In the genomic region with DNA sequence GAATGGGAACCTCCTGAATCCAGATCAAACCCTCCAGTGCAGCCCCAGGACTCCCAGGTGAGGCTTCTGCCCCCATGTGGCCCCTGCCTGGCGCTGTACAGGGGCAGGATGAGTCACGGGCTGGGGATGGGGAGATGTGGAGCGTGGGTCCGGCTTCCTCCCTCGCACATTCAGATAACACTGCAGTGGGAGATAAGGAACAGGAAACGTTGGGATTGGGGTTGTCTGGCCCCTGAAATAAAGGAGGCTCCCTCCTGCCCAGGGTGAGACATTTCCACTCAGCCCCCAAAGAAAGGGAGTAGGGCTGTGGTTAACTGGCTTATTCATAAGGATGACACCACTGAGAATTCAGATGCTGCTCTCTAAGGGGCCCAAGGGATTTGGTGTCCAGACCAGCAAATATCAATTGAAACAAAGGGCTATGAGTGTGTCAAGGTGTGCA, we compare ENCODE assay signal across 9 cellular contexts. TPM values are rescaled to one million over a fixed set of nuclear protein-coding genes. Genes with fewer than 3 reads are reported as not detected.
DNase-seq lines count a peak whose midpoint lies in the region; ATAC-seq and TF ChIP-seq lines count a peak whose summit lies in the region.
"Had no signal": no experiment of that assay in that cellular context is flagged by ENCODE, and none has a peak within 500 bp of the region (broad histone marks: within the 10 kb centered on the region; RNA-seq: fewer than 3 reads in every experiment).

No MANE protein-coding gene starts in this region.

- H3K27me3 Mint-ChIP-seq in stimulated activated naive CD8-positive, alpha-beta T cell treated with anti-CD3 and anti-CD28 coated beads, Interleukin-15, amount 100 ng/mL, for 72 hours: peaks cover 19% of the 10 kb centered on the region
- H3K27me3 Mint-ChIP-seq in activated CD4-positive, alpha-beta memory T cell treated with anti-CD3 and anti-CD28 coated beads for 36 hours: peaks cover 3% of the 10 kb centered on the region

- H3K4me3 ChIP-seq in fibroblast of pulmonary artery (replicated peaks; ENCODE audit: low read depth, low read length): no peak overlapping the region

- intact Hi-C loops in activated CD4-positive, alpha-beta memory T cell treated with anti-CD3 and anti-CD28 coated beads for 36 hours (cut with micrococcal nuclease): loop anchor here (5.0 to 10.0 kb wide), 4 partner anchors 252 to 550 kb away; a partner anchor contains a TSS

- peak overlapping the region in 1 of 2 donors; percentile 10 for H3K27ac Mint-ChIP-seq in stimulated activated naive CD8-positive, alpha-beta T cell treated with anti-CD3 and anti-CD28 coated beads, Interleukin-15, amount 100 ng/mL, for 72 hours
- no peak overlapping the region for H3K27ac Mint-ChIP-seq in activated CD4-positive, alpha-beta memory T cell treated with anti-CD3 and anti-CD28 coated beads for 36 hours
- H3K27ac Mint-ChIP-seq: memory B cell had no signal

- H3K9me3 Mint-ChIP-seq in stimulated activated naive CD8-positive, alpha-beta T cell treated with anti-CD3 and anti-CD28 coated beads, Interleukin-15, amount 100 ng/mL, for 72 hours: no peaks in the 10 kb centered on the region
- no peaks in the 10 kb centered on the region for H3K9me3 Mint-ChIP-seq in activated CD4-positive, alpha-beta memory T cell treated with anti-CD3 and anti-CD28 coated beads for 36 hours
- H3K9me3 Mint-ChIP-seq: memory B cell had no signal

- DNase-seq in stimulated activated naive CD8-positive, alpha-beta T cell treated with anti-CD3 and anti-CD28 coated beads, Interleukin-15, Interleukin-2, amounts not matched to agents 100 U/mL and 50 U/mL, for 24 hours: no peak
- no peak for DNase-seq in stimulated activated naive CD8-positive, alpha-beta T cell treated with anti-CD3 and anti-CD28 coated beads, Interleukin-15, amount 100 ng/mL, for 72 hours
- DNase-seq in OCI-M2 (lab: John Stamatoyannopoulos, UW; ENCODE audit: unreplicated experiment): peak; percentile 17
- DNase-seq in fibroblast of pulmonary artery (ENCODE audit: low read depth): peak; percentile 54
- no peak for DNase-seq in occipital lobe (lab: John Stamatoyannopoulos, UW)
- no peak for DNase-seq in cortex of kidney (lab: John Stamatoyannopoulos, UW)
- no peak for DNase-seq in inferior parietal cortex (ENCODE audit: extremely low spot score)
- no peak for DNase-seq in activated CD4-positive, alpha-beta memory T cell treated with anti-CD3 and anti-CD28 coated beads for 36 hours

- POLR2A ChIA-PET in activated CD4-positive, alpha-beta memory T cell treated with anti-CD3 and anti-CD28 coated beads for 36 hours (lab: Charles Lee): no interaction called here

- CTCF ChIA-PET in activated CD4-positive, alpha-beta memory T cell treated with anti-CD3 and anti-CD28 coated beads for 36 hours (lab: Charles Lee): interaction anchor here (1.5 to 8.8 kb wide), 3 partner anchors 13 to 443 kb away, joined by 4 to 171 read pairs (median 11); no protein-coding TSS in a partner anchor

- H3K36me3 Mint-ChIP-seq in activated CD4-positive, alpha-beta memory T cell treated with anti-CD3 and anti-CD28 coated beads for 36 hours: no peaks in the 10 kb centered on the region
- H3K36me3 Mint-ChIP-seq: memory B cell had no signal

- no peak overlapping the region for H3K4me3 Mint-ChIP-seq in stimulated activated naive CD8-positive, alpha-beta T cell treated with anti-CD3 and anti-CD28 coated beads, Interleukin-15, amount 100 ng/mL, for 72 hours
- H3K4me3 Mint-ChIP-seq in activated CD4-positive, alpha-beta memory T cell treated with anti-CD3 and anti-CD28 coated beads for 36 hours: no peak overlapping the region
- H3K4me3 Mint-ChIP-seq: memory B cell had no signal

- peaks cover 10% of the 10 kb centered on the region for H3K4me1 Mint-ChIP-seq in stimulated activated naive CD8-positive, alpha-beta T cell treated with anti-CD3 and anti-CD28 coated beads, Interleukin-15, amount 100 ng/mL, for 72 hours
- H3K4me1 Mint-ChIP-seq in activated CD4-positive, alpha-beta memory T cell treated with anti-CD3 and anti-CD28 coated beads for 36 hours (ENCODE audit: low read depth): no peaks in the 10 kb centered on the region

- peak; percentile 28 for ATAC-seq in stimulated activated naive CD8-positive, alpha-beta T cell treated with anti-CD3 and anti-CD28 coated beads, Interleukin-15, Interleukin-2, amounts not matched to agents 100 U/mL and 50 U/mL, for 24 hours
- no peak for ATAC-seq in stimulated activated naive CD8-positive, alpha-beta T cell treated with anti-CD3 and anti-CD28 coated beads, Interleukin-15, amount 100 ng/mL, for 72 hours

- peak; percentile 28 for TF ChIP-seq CTCF in fibroblast of pulmonary artery (IDR thresholded peaks at IDR 0.05; ENCODE audit: low read length, missing control alignments)

RNA-seq across cellular contexts. Expression of a gene that starts 30.7 kb away (rescaled TPM):
- 17.2 TPM for total RNA-seq in occipital lobe
- total RNA-seq in activated CD4-positive, alpha-beta memory T cell treated with anti-CD3 and anti-CD28 coated beads for 36 hours: not detected

RNA-seq across cellular contexts. Expression of a gene that starts 31.4 kb away (rescaled TPM):
- 213 TPM for total RNA-seq in occipital lobe
- 1 to 10 TPM in 1 of 2 experiments, under 1 TPM in 1; 0.85 to 1.4 TPM for total RNA-seq in activated CD4-positive, alpha-beta memory T cell treated with anti-CD3 and anti-CD28 coated beads for 36 hours

Comparison
In these comparisons a context has a peak if more than half of its experiments do, and no peak if none do; other contexts are left out.
1. DNase-seq: peak in OCI-M2 (single experiment) and fibroblast of pulmonary artery (single experiment); none in stimulated activated naive CD8-positive, alpha-beta T cell treated with anti-CD3 and anti-CD28 coated beads, Interleukin-15, Interleukin-2, amounts not matched to agents 100 U/mL and 50 U/mL, for 24 hours (single experiment), stimulated activated naive CD8-positive, alpha-beta T cell treated with anti-CD3 and anti-CD28 coated beads, Interleukin-15, amount 100 ng/mL, for 72 hours (0 of 2), occipital lobe (single experiment), cortex of kidney (single experiment), inferior parietal cortex (single experiment) and activated CD4-positive, alpha-beta memory T cell treated with anti-CD3 and anti-CD28 coated beads for 36 hours (single experiment).
2. RNA of a gene that starts 30.7 kb away (total RNA-seq): 17.2 TPM in occipital lobe (single experiment); not detected in activated CD4-positive, alpha-beta memory T cell treated with anti-CD3 and anti-CD28 coated beads for 36 hours; every median in the first group is over 10 times any median in the second.
3. RNA of a gene that starts 31.4 kb away (total RNA-seq): 213 TPM in occipital lobe (single experiment); 0.85 to 1.4 TPM in activated CD4-positive, alpha-beta memory T cell treated with anti-CD3 and anti-CD28 coated beads for 36 hours; every median in the first group is over 10 times any median in the second.